Comparison of ENCODE assay signal across 12 cellular contexts in the genomic region with DNA sequence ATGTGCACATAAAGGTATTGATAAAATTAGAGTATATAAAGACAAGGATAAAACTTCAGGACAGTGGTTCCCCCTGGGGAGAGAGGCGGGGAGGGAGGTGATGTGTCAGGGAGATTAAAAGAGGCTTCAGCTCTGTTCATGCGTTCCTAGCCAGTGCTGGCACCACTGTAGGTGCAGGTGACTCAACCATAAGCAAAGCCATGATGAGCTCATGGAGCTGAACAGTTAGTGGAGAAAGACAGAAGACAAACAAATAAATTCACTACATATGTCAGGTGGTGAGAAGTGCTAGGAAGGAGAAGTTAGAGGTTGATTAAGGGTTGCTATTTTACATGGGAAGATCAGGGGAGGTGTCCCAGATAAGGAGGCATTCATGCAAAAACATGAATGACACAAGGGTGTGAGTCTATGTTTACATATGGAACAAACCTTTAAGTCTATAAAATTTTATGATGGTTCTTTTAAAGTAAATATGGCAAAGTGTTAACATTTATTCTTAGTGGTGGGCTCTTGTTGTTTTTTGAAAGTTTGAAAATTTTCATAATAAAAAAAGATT.
A peak's percentile ranks its signal among the peaks of the same experiment; 100 is the strongest.
DNase-seq lines count a peak whose midpoint lies in the region; ATAC-seq and TF ChIP-seq lines count a peak whose summit lies in the region.
"Had no signal": no experiment of that assay in that cellular context is flagged by ENCODE, and none has a peak within 500 bp of the region (broad histone marks: within the 10 kb centered on the region; RNA-seq: fewer than 3 reads in every experiment).

No MANE protein-coding gene starts in this region.

- H3K27me3 Mint-ChIP-seq in activated naive CD8-positive, alpha-beta T cell treated with anti-CD3 and anti-CD28 coated beads for 36 hours, result no peaks in the 10 kb centered on the region

- no peak overlapping the region for H3K18ac ChIP-seq in IMR-90 (ENCODE audit: low read depth, low read length)

- no TSS peak for BruUV-seq in IMR-90 (replicated peaks; lab: Mats Ljungman, UMichigan)

- DNase-seq in NCI-H2029 (lab: John Stamatoyannopoulos, UW), result peak; percentile 5
- DNase-seq in NCI-H2029 treated with DMSO at 0.1 percent for 48 hours (lab: John Stamatoyannopoulos, UW), result no peak
- DNase-seq in IMR-90, result peak; percentile 69
- no peak for DNase-seq in activated naive CD8-positive, alpha-beta T cell treated with anti-CD3 and anti-CD28 coated beads for 36 hours
- no peak for DNase-seq in left colon
- no peak for DNase-seq in BE2C
- no peak for DNase-seq in uterus
- no peak for DNase-seq in stimulated activated CD4-positive, alpha-beta T cell treated with anti-CD3 and anti-CD28 coated beads, Interleukin-4, amount 100 ng/mL, for 24 hours
- DNase-seq: 8988T, DMS79, NCI-H446 had no signal

- H3K4me1 Mint-ChIP-seq in activated naive CD8-positive, alpha-beta T cell treated with anti-CD3 and anti-CD28 coated beads for 36 hours, result peaks cover 54% of the 10 kb centered on the region

- no peak overlapping the region for H3K56ac ChIP-seq in IMR-90 (ENCODE audit: extremely low read depth, insufficient read depth, low read length)

- H3K27me3 ChIP-seq in IMR-90 (ENCODE audit: control insufficient read depth, insufficient read depth, low read length) (no peaks in the 10 kb centered on the region), BE2C (no peaks in the 10 kb centered on the region), uterus (no peaks in the 10 kb centered on the region)
- H3K27me3 ChIP-seq: SJSA1 had no signal

- no peak overlapping the region for H2BK120ac ChIP-seq in IMR-90 (ENCODE audit: low read depth, low read length)

- H3K9me3 ChIP-seq in IMR-90 (ENCODE audit: control insufficient read depth, insufficient read depth, low read length), result no peaks in the 10 kb centered on the region
- H3K9me3 ChIP-seq in BE2C, result no peaks in the 10 kb centered on the region
- H3K9me3 ChIP-seq in uterus, result no peaks in the 10 kb centered on the region
- H3K9me3 ChIP-seq: SJSA1 had no signal

- no peak overlapping the region for H2BK20ac ChIP-seq in IMR-90 (ENCODE audit: low read depth, low read length)

- dilution Hi-C loops in IMR-90 (cut with HindIII; ENCODE audit: low sequenced_read_pairs, unreplicated experiment), result no loop called here

- peaks cover 2% of the 10 kb centered on the region; the same call in 1 of the 2 replicates for H3K9me1 ChIP-seq in IMR-90 (ENCODE audit: insufficient read depth, low read length)

- H3K36me3 Mint-ChIP-seq in activated naive CD8-positive, alpha-beta T cell treated with anti-CD3 and anti-CD28 coated beads for 36 hours, result peaks cover 37% of the 10 kb centered on the region

- no peak overlapping the region for H2AK9ac ChIP-seq in IMR-90 (replicated peaks; ENCODE audit: low read depth, low read length, poor library complexity)

- no peak overlapping the region for H3K4ac ChIP-seq in IMR-90 (ENCODE audit: low read depth, low read length)

- POLR2A ChIA-PET in IMR-90 (lab: Charles Lee; ENCODE audit: unreplicated experiment), result interaction anchor here (0.6 kb wide), 1 partner anchor 60 kb away, joined by 3 read pairs; no protein-coding TSS in a partner anchor

- no peaks in the 10 kb centered on the region for H3K9me3 Mint-ChIP-seq in activated naive CD8-positive, alpha-beta T cell treated with anti-CD3 and anti-CD28 coated beads for 36 hours

- H3K36me3 ChIP-seq in IMR-90 (ENCODE audit: control insufficient read depth, insufficient read depth, low read length), result no peaks in the 10 kb centered on the region
- H3K36me3 ChIP-seq in BE2C, result no peaks in the 10 kb centered on the region
- no peaks in the 10 kb centered on the region for H3K36me3 ChIP-seq in uterus
- H3K36me3 ChIP-seq: SJSA1 had no signal

- no peak overlapping the region for H3K4me2 ChIP-seq in IMR-90 (ENCODE audit: low read depth, low read length)

- H3K9ac ChIP-seq in IMR-90 (ENCODE audit: low read depth, low read length), result no peak overlapping the region

- TF ChIP-seq CTCF in IMR-90 (conservative IDR thresholded peaks at IDR 0.05; ENCODE audit: low read depth, low read length) (no peak), BE2C (IDR thresholded peaks at IDR 0.05; ENCODE audit: low read depth, low read length) (no peak), uterus (IDR thresholded peaks at IDR 0.05) (no peak)

- H4K91ac ChIP-seq in IMR-90 (ENCODE audit: insufficient read depth, low read depth, low read length), result no peak overlapping the region

- H3K27ac ChIP-seq in IMR-90 (ENCODE audit: insufficient read depth, low read length) (no peak overlapping the region), uterus (no peak overlapping the region)
- H3K27ac ChIP-seq: SJSA1 had no signal

- H2AK5ac ChIP-seq in IMR-90 (ENCODE audit: low read depth, low read length), result no peak overlapping the region

- no peak overlapping the region for H3K4me3 ChIP-seq in IMR-90 (ENCODE audit: insufficient read depth, low read depth, low read length)
- H3K4me3 ChIP-seq in BE2C (ENCODE audit: low read depth, low read length), result no peak overlapping the region
- no peak overlapping the region for H3K4me3 ChIP-seq in uterus
- H3K4me3 ChIP-seq: SJSA1 had no signal

- no peak overlapping the region for H2BK15ac ChIP-seq in IMR-90 (ENCODE audit: low read depth, low read length)

- no peak for TF ChIP-seq POLR2A in IMR-90 (IDR thresholded peaks at IDR 0.05; ENCODE audit: low read depth, low read length)
- no peak for TF ChIP-seq POLR2A in uterus (IDR thresholded peaks at IDR 0.05)

- H3K4me3 Mint-ChIP-seq in activated naive CD8-positive, alpha-beta T cell treated with anti-CD3 and anti-CD28 coated beads for 36 hours, result no peak overlapping the region

- H3K14ac ChIP-seq in IMR-90 (replicated peaks; ENCODE audit: low read depth, low read length), result no peak overlapping the region

- H4K5ac ChIP-seq in IMR-90 (ENCODE audit: low read depth, low read length), result no peak overlapping the region

- TF ChIP-seq RAD21 in IMR-90 (IDR thresholded peaks at IDR 0.05; ENCODE audit: low read length), result no peak

- H2AFZ ChIP-seq in IMR-90 (replicated peaks; ENCODE audit: low read length, poor library complexity), result no peak overlapping the region

- no peak overlapping the region for H4K8ac ChIP-seq in IMR-90 (ENCODE audit: low read depth in 2 of 2, low read length in 2 of 2)

- H2BK5ac ChIP-seq in IMR-90 (ENCODE audit: low read depth, low read length, poor library complexity, severe bottlenecking), result no peak overlapping the region

- ATAC-seq in IMR-90 (ENCODE audit: low read depth) (peak; percentile 44; the same call in 1 of the 2 replicates), left colon (peak; percentile 92)

- peaks cover 2% of the 10 kb centered on the region; the same call in 1 of the 2 replicates for H3K4me1 ChIP-seq in IMR-90 (ENCODE audit: control insufficient read depth, insufficient read depth, low read length)
- peaks cover 17% of the 10 kb centered on the region for H3K4me1 ChIP-seq in BE2C
- H3K4me1 ChIP-seq in uterus, result no peaks in the 10 kb centered on the region

- intact Hi-C loops in IMR-90 (cut with micrococcal nuclease) (loop anchor here (5.0 kb wide), 1 partner anchor 47 kb away; no protein-coding TSS in a partner anchor), left colon (cut with DNase I, micrococcal nuclease) (no loop called here), uterus (cut with DNase I; ENCODE audit: low total_unique reads) (no loop called here)

- no peaks in the 10 kb centered on the region for H4K20me1 ChIP-seq in IMR-90 (ENCODE audit: insufficient read depth, low read length)

- H3K23ac ChIP-seq in IMR-90 (ENCODE audit: low read depth, low read length), result no peak overlapping the region

- no peaks in the 10 kb centered on the region for H3K79me1 ChIP-seq in IMR-90 (ENCODE audit: low read depth in 1 of 2, low read length in 2 of 2)

- no CpG with 5 or more reads among the region's 2 CpGs for WGBS in IMR-90 (ENCODE audit: extremely low coverage in 2 of 2, insufficient read length in 1 of 2), 2 experiments

- H3K27ac Mint-ChIP-seq in activated naive CD8-positive, alpha-beta T cell treated with anti-CD3 and anti-CD28 coated beads for 36 hours, result peak overlapping the region; percentile 4

- in situ Hi-C loops in IMR-90 (cut with MboI; ENCODE audit: low sequenced_read_pairs), result no loop called here

- CTCF ChIA-PET in IMR-90 (lab: Yijun Ruan, JAX), result interaction anchor here (0.7 kb wide), 1 partner anchor 1898 kb away, joined by 3 read pairs; no protein-coding TSS in a partner anchor

TF ChIP-seq in IMR-90, 13 proteins besides CTCF, POLR2A, EP300 and RAD21:
- TF ChIP-seq RCOR1 (IDR thresholded peaks at IDR 0.05; ENCODE audit: insufficient replicate concordance, low read length) (no peak), BHLHE40 (IDR thresholded peaks at IDR 0.05; ENCODE audit: low read depth, low read length) (peak; percentile 17; the same call in 1 of the 2 replicates)

Comparison
In these comparisons a context has a peak if more than half of its experiments do, and no peak if none do; other contexts are left out.
1. DNase-seq: peak in NCI-H2029 (single experiment) and IMR-90 (single experiment); none in NCI-H2029 treated with DMSO at 0.1 percent for 48 hours (single experiment), activated naive CD8-positive, alpha-beta T cell treated with anti-CD3 and anti-CD28 coated beads for 36 hours (single experiment), left colon (0 of 2), BE2C (single experiment), uterus (0 of 2) and stimulated activated CD4-positive, alpha-beta T cell treated with anti-CD3 and anti-CD28 coated beads, Interleukin-4, amount 100 ng/mL, for 24 hours (single experiment).